Comparison of ENCODE assay signal across 1 cellular context in the genomic region with DNA sequence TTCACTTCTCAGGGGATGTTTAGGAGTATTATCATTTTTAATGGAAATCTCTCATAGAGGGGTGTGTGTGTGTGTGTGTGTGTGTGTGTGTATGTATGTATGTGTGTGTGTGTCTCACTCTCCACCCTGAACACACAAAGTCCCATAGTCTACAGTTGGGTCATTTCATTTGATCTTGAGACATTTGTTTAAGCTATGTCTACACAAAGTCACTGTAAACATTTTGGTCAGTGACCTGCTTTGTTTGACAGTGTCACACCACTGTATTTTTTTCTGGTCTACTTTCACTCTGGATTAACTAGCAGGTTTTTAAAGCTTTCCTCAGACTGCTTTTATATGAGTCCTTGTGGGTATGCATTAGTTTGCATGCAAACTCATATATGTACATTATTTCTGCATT.
TF ChIP-seq lines count a peak whose summit lies in the region.

No MANE protein-coding gene starts in this region.

TF ChIP-seq in HepG2, 621 proteins besides CTCF, POLR2A, EP300 and RAD21 (continued from another document):
- TF ChIP-seq, protein P1, sequence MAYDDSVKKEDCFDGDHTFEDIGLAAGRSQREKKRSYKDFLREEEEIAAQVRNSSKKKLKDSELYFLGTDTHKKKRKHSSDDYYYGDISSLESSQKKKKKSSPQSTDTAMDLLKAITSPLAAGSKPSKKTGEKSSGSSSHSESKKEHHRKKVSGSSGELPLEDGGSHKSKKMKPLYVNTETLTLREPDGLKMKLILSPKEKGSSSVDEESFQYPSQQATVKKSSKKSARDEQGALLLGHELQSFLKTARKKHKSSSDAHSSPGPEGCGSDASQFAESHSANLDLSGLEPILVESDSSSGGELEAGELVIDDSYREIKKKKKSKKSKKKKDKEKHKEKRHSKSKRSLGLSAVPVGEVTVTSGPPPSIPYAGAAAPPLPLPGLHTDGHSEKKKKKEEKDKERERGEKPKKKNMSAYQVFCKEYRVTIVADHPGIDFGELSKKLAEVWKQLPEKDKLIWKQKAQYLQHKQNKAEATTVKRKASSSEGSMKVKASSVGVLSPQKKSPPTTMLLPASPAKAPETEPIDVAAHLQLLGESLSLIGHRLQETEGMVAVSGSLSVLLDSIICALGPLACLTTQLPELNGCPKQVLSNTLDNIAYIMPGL (CRISPR knock-in tag; IDR thresholded peaks at IDR 0.05; ENCODE audit: borderline replicate concordance in 1 of 2, low read depth in 1 of 2), result no peak
- TF ChIP-seq SOX6 (IDR thresholded peaks at IDR 0.05), result no peak
- peak; percentile 77 for TF ChIP-seq SOX6 (CRISPR knock-in tag; IDR thresholded peaks at IDR 0.05)
- TF ChIP-seq CHD2 (IDR thresholded peaks at IDR 0.05; ENCODE audit: low read depth, low read length), result no peak
- no peak for TF ChIP-seq KDM3A (CRISPR knock-in tag; IDR thresholded peaks at IDR 0.05; ENCODE audit: low read depth)
